ENCODE assay signal across 1 cellular context in genomic region chr7:103347507-103348267, GRCh38.
TF ChIP-seq lines count a peak whose summit lies in the region.

TSS of gene PSMC2 (plus strand) at chr7:103347643. CDS start at chr7:103347712, 69 bp downstream.

TF ChIP-seq in K562, 482 proteins besides CTCF, POLR2A, EP300 and RAD21 (continued from another document):
- TF ChIP-seq HMGXB4 (CRISPR knock-in tag; IDR thresholded peaks at IDR 0.05) (peak; percentile 69; the same call in 1 of the 2 replicates), RFX5 (IDR thresholded peaks at IDR 0.05; ENCODE audit: low read depth, low read length) (no peak), PTBP1 (IDR thresholded peaks at IDR 0.05; ENCODE audit: low read depth, low read length) (no peak)
TF ChIP-seq in K562: peak in this region for 155.
